ENCODE assay signal across 14 cellular contexts in the genomic region with DNA sequence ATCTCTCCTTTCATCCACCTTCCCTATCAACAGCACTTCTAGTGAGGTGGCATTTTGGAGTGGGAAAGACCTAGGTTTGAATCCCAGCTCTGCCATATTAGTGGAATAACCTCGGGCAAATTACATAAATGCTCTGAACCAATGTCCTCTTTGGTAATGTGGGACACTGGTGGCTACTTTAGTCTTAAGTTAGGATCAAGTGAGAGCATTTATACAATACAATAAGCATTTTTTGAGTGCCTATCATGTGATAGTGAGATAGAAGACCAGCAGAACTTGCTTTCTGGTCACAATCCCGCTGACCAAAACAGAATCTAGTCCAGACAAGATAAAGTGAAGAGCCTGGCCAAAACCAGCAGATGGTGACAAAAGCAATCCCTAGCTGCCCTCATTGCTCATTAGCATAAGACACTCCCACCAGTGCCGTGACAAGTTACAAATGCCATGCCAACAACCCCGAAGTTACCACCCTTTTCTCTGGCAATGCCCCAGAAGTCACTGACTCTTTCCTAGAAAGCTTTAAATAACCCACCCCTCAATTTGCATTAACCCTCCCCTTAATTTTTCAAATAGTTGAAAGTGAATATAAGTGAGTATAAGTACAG. TPM values are rescaled to one million over a fixed set of nuclear protein-coding genes. Genes with fewer than 3 reads are reported as not detected.
A peak's percentile ranks its signal among the peaks of the same experiment; 100 is the strongest.
DNase-seq lines count a peak whose midpoint lies in the region; ATAC-seq, FAIRE-seq and TF ChIP-seq lines count a peak whose summit lies in the region.
"Had no signal": no experiment of that assay in that cellular context is flagged by ENCODE, and none has a peak within 500 bp of the region (broad histone marks: within the 10 kb centered on the region; RNA-seq: fewer than 3 reads in every experiment).

No MANE protein-coding gene starts in this region.

- no peaks in the 10 kb centered on the region for H3K9me3 Mint-ChIP-seq in HFFc6
- H3K9me3 Mint-ChIP-seq in activated CD4-positive, alpha-beta T cell treated with anti-CD3 and anti-CD28 coated beads, Interleukin-2, amount 10 ng/mL, durations not matched to agents 24 days and 14 days, result peaks cover 4% of the 10 kb centered on the region
- H3K9me3 Mint-ChIP-seq: activated T-cell treated with anti-CD3 and anti-CD28 coated beads, Interleukin-2, amount 50 U/mL, for 4 hours had no signal

- DNase-seq in D721Med (ENCODE audit: insufficient read length, low spot score) (no peak), HFFc6 (no peak), RPMI8226 (peak; percentile 11), fibroblast of gingiva (ENCODE audit: low read depth) (peak; percentile 21), amygdala (lab: John Stamatoyannopoulos, UW) (no peak)
- DNase-seq in activated naive CD4-positive, alpha-beta T cell treated with Interleukin-2 at 50 U/mL for 16 hours, result no peak
- no peak for DNase-seq in activated CD4-positive, alpha-beta T cell treated with anti-CD3 and anti-CD28 coated beads, Interleukin-2, amount 10 ng/mL, durations not matched to agents 24 days and 14 days
- DNase-seq: activated T-cell treated with anti-CD3 and anti-CD28 coated beads, Interleukin-2, amount 50 U/mL, for 4 hours; anterior cingulate cortex; kidney glomerular epithelial cell; NCI-H1436 treated with DMSO at 0.1 percent for 48 hours; stimulated activated CD4-positive, alpha-beta T cell treated with anti-CD3 and anti-CD28 coated beads, Interleukin-15, amount 100 ng/mL, for 24 hours had no signal

- H3K4me3 Mint-ChIP-seq in HFFc6, result peak overlapping the region; percentile 42; the same call in 1 of the 2 replicates
- no peak overlapping the region for H3K4me3 Mint-ChIP-seq in activated CD4-positive, alpha-beta T cell treated with anti-CD3 and anti-CD28 coated beads, Interleukin-2, amount 10 ng/mL, durations not matched to agents 24 days and 14 days
- H3K4me3 Mint-ChIP-seq: activated T-cell treated with anti-CD3 and anti-CD28 coated beads, Interleukin-2, amount 50 U/mL, for 4 hours had no signal

- no peak for FAIRE-seq in D721Med (lab: Jason Lieb, UNC)

- TF ChIP-seq CTCF in D721Med (IDR thresholded peaks at IDR 0.05; ENCODE audit: insufficient read depth, missing control alignments) (peak; percentile 8), HFFc6 (IDR thresholded peaks at IDR 0.05) (no peak)

- no peaks in the 10 kb centered on the region for H3K4me1 Mint-ChIP-seq in HFFc6 (ENCODE audit: low read depth)
- no peaks in the 10 kb centered on the region for H3K4me1 Mint-ChIP-seq in activated CD4-positive, alpha-beta T cell treated with anti-CD3 and anti-CD28 coated beads, Interleukin-2, amount 10 ng/mL, durations not matched to agents 24 days and 14 days

- intact Hi-C loops in activated CD4-positive, alpha-beta T cell treated with anti-CD3 and anti-CD28 coated beads, Interleukin-2, amount 10 ng/mL, durations not matched to agents 24 days and 14 days (cut with micrococcal nuclease), result no loop called here

- no peak for ATAC-seq in GM21367 (IDR thresholded peaks at IDR 0.05; ENCODE audit: unreplicated experiment)
- ATAC-seq: activated T-cell treated with anti-CD3 and anti-CD28 coated beads, Interleukin-2, amount 50 U/mL, for 4 hours had no signal

- no peaks in the 10 kb centered on the region for H3K36me3 Mint-ChIP-seq in HFFc6 (ENCODE audit: low read depth)
- no peaks in the 10 kb centered on the region for H3K36me3 Mint-ChIP-seq in activated CD4-positive, alpha-beta T cell treated with anti-CD3 and anti-CD28 coated beads, Interleukin-2, amount 10 ng/mL, durations not matched to agents 24 days and 14 days (ENCODE audit: low read depth)

- H3K27ac Mint-ChIP-seq in HFFc6, result no peak overlapping the region
- H3K27ac Mint-ChIP-seq in activated CD4-positive, alpha-beta T cell treated with anti-CD3 and anti-CD28 coated beads, Interleukin-2, amount 10 ng/mL, durations not matched to agents 24 days and 14 days, result no peak overlapping the region
- H3K27ac Mint-ChIP-seq: progenitor cell of endocrine pancreas had no signal

- peaks cover 16% of the 10 kb centered on the region for H3K27me3 Mint-ChIP-seq in HFFc6 (ENCODE audit: insufficient read depth)
- H3K27me3 Mint-ChIP-seq in activated CD4-positive, alpha-beta T cell treated with anti-CD3 and anti-CD28 coated beads, Interleukin-2, amount 10 ng/mL, durations not matched to agents 24 days and 14 days, result peaks cover 15% of the 10 kb centered on the region
- H3K27me3 Mint-ChIP-seq: progenitor cell of endocrine pancreas had no signal

RNA-seq across cellular contexts. Expression of gene KPNA3, which starts 28.8 kb away (rescaled TPM):
- total RNA-seq in HFFc6 (2021; fragmentation: NEBNext Ultra II Directional; extraction: Animal tissue kit (Norgen Biotek cat#: 25700)), result 10 to 100 TPM; 57.2 to 74.4 (median 65.6) TPM
- 56.5 and 58.8 TPM in 2 replicates for total RNA-seq in activated CD4-positive, alpha-beta T cell treated with anti-CD3 and anti-CD28 coated beads, Interleukin-2, amount 10 ng/mL, durations not matched to agents 24 days and 14 days

Comparison
In these comparisons a context has a peak if more than half of its experiments do, and no peak if none do; other contexts are left out.
1. DNase-seq: peak in RPMI8226 (single experiment) and fibroblast of gingiva (single experiment); none in D721Med (single experiment), HFFc6 (single experiment), activated naive CD4-positive, alpha-beta T cell treated with Interleukin-2 at 50 U/mL for 16 hours (single experiment), amygdala (0 of 56) and activated CD4-positive, alpha-beta T cell treated with anti-CD3 and anti-CD28 coated beads, Interleukin-2, amount 10 ng/mL, durations not matched to agents 24 days and 14 days (single experiment).